ENCODE assay signal across 1 cellular context in the genomic region with DNA sequence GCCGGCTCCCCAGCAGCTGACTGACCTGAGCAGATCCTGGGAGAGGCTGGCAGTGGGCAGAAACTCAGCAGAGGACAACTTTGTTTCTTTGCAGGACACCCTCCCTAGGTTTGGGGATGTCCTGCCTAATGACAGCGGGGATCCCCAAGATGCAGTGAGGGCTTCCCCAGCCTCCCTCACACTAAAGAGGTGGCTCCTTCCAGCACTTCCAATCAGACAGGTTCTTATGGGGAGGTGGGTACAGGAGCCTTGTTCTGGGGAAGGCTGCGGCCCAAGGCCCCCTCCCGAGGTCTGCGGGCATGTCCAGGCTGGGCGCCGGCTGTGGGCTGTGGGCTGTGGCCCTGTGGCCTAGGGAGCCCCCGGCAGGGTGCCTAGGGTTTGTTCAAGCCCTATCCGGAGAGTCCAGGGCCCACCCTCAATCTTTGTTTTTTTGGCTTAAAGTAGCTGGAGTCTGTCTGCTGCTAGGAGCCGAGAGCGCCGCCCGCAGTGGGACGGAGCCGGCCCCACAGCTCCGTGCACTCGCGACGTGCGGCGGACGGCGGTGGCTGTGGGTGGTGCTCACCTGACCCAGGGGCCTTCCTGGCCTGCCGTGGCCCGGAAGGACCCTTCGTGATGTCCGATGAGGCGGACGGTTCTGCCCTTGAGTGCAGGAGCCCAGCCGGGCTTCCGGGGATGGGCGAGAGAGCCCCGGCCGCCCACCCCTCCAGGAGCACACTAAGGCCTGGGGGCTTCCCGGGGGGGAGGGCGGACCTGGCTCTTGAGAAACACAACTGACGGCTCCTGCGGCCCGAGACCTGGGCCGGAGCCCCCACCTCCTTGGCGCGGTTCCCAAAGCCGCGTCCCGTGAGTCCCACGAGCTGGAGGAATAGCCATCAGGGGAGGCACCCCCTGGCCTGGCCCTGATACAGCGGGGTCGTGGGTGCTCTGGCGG.
TF ChIP-seq lines count a peak whose summit lies in the region.

No MANE protein-coding gene starts in this region.

TF ChIP-seq in endothelial cell of umbilical vein, 7 proteins besides CTCF, POLR2A, EP300 and RAD21:
- TF ChIP-seq EZH2 (IDR thresholded peaks at IDR 0.05; ENCODE audit: borderline replicate concordance, low read depth, low read length, severe bottlenecking) (no peak), POLR2AphosphoS5 (IDR thresholded peaks at IDR 0.05; ENCODE audit: insufficient read depth, low read depth, low read length) (no peak), FOS (IDR thresholded peaks at IDR 0.05; ENCODE audit: borderline replicate concordance, insufficient read depth, low read length) (no peak), JUN (IDR thresholded peaks at IDR 0.05; ENCODE audit: borderline replicate concordance, insufficient read depth, insufficient read length, low read depth) (no peak), MYC (IDR thresholded peaks at IDR 0.05; ENCODE audit: low read depth, low read length) (no peak), GATA2 (IDR thresholded peaks at IDR 0.05; ENCODE audit: insufficient read depth, insufficient read length, low read depth, low read length) (no peak)
- TF ChIP-seq, protein P1, sequence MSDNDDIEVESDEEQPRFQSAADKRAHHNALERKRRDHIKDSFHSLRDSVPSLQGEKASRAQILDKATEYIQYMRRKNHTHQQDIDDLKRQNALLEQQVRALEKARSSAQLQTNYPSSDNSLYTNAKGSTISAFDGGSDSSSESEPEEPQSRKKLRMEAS (IDR thresholded peaks at IDR 0.05; ENCODE audit: insufficient read depth, insufficient read length): no peak
